23 cellular contexts compared by ENCODE assay signal in the genomic region with DNA sequence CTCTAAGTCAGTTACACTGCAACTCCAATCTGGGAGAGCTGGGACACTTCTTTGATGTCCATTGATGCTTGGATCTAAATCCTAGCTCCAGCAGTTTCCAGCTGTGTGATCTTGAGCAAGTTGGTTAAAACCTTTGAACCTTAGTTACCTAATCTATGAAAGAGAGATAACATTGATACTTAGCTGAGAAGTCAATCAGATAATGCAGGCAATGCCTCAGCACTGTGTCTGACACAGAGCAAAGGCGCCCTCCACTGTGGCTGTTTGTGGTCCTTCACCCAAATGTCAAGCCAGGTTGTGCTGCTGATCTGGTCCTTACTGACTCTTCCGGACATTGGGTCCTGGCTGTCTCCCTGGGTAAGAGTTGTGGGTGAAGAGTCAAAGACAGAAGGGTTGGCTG. TPM values are rescaled to one million over a fixed set of nuclear protein-coding genes. Genes with fewer than 3 reads are reported as not detected.
"Had no signal": no experiment of that assay in that cellular context is flagged by ENCODE, and none has a peak within 500 bp of the region (broad histone marks: within the 10 kb centered on the region; RNA-seq: fewer than 3 reads in every experiment).

No MANE protein-coding gene starts in this region.

- DNase-seq: activated CD4-positive, alpha-beta memory T cell treated with anti-CD3 and anti-CD28 coated beads for 36 hours; activated CD4-positive, alpha-beta T cell treated with anti-CD3 and anti-CD28 coated beads for 4 hours; activated CD4-positive, CD25-positive, alpha-beta regulatory T cell; activated naive CD4-positive, alpha-beta T cell treated with Interleukin-2 at 50 U/mL for 16 hours; activated naive CD8-positive, alpha-beta T cell treated with anti-CD3 and anti-CD28 coated beads, Interleukin-2, amount 50 U/mL, for 24 hours; activated T-cell treated with anti-CD3 and anti-CD28 coated beads, Interleukin-2, amount 50 U/mL, for 48 hours; cerebellar nuclear complex; heart left ventricle; lower lobe of right lung; naive thymus-derived CD4-positive, alpha-beta T cell; spleen; stimulated activated CD4-positive, alpha-beta T cell treated with anti-CD3 and anti-CD28 coated beads, Interleukin-4, amount 100 ng/mL, for 24 hours; stimulated activated naive CD8-positive, alpha-beta T cell treated with anti-CD3 and anti-CD28 coated beads, Interleukin-15, Interleukin-2, amounts not matched to agents 100 U/mL and 50 U/mL, for 24 hours; T-helper 17 cell; upper lobe of left lung had no signal

- FAIRE-seq: keratinocyte had no signal

- H3K27ac ChIP-seq: coronary artery, heart left ventricle, lower lobe of right lung, spleen, upper lobe of left lung had no signal

- H3K27ac Mint-ChIP-seq: activated CD4-positive, alpha-beta memory T cell treated with anti-CD3 and anti-CD28 coated beads for 36 hours; activated naive CD8-positive, alpha-beta T cell treated with anti-CD3 and anti-CD28 coated beads, Interleukin-2, amount 50 U/mL, for 24 hours; naive thymus-derived CD4-positive, alpha-beta T cell; T-helper 17 cell had no signal

- H3K36me3 ChIP-seq: heart left ventricle, lower lobe of right lung, spleen, upper lobe of left lung had no signal

- H3K9me3 ChIP-seq: heart left ventricle, lower lobe of right lung, spleen, upper lobe of left lung had no signal

- H3K4me1 Mint-ChIP-seq: naive thymus-derived CD4-positive, alpha-beta T cell had no signal

- ATAC-seq: activated naive CD8-positive, alpha-beta T cell treated with anti-CD3 and anti-CD28 coated beads, Interleukin-2, amount 50 U/mL, for 24 hours; heart left ventricle; lower lobe of right lung; naive thymus-derived CD4-positive, alpha-beta T cell; stimulated activated naive CD8-positive, alpha-beta T cell treated with anti-CD3 and anti-CD28 coated beads, Interleukin-15, Interleukin-2, amounts not matched to agents 100 U/mL and 50 U/mL, for 24 hours; T-helper 17 cell had no signal

- H3K27me3 ChIP-seq: upper lobe of left lung had no signal

- H3K4me3 ChIP-seq: coronary artery, heart left ventricle, lower lobe of right lung, spleen, upper lobe of left lung had no signal

- H3K4me1 ChIP-seq: heart left ventricle, lower lobe of right lung, spleen, upper lobe of left lung had no signal

- H3K9me3 Mint-ChIP-seq: activated CD4-positive, alpha-beta memory T cell treated with anti-CD3 and anti-CD28 coated beads for 36 hours; activated naive CD8-positive, alpha-beta T cell treated with anti-CD3 and anti-CD28 coated beads, Interleukin-2, amount 50 U/mL, for 24 hours; naive thymus-derived CD4-positive, alpha-beta T cell had no signal

- H3K4me3 Mint-ChIP-seq: activated CD4-positive, alpha-beta memory T cell treated with anti-CD3 and anti-CD28 coated beads for 36 hours; activated naive CD8-positive, alpha-beta T cell treated with anti-CD3 and anti-CD28 coated beads, Interleukin-2, amount 50 U/mL, for 24 hours; naive thymus-derived CD4-positive, alpha-beta T cell; T-helper 17 cell had no signal

- H3K36me3 Mint-ChIP-seq: activated CD4-positive, alpha-beta memory T cell treated with anti-CD3 and anti-CD28 coated beads for 36 hours; naive thymus-derived CD4-positive, alpha-beta T cell had no signal

RNA-seq across cellular contexts. Expression of gene DNTT, which starts 20.2 kb away (rescaled TPM):
- total RNA-seq: activated CD4-positive, alpha-beta memory T cell treated with anti-CD3 and anti-CD28 coated beads for 36 hours; epithelial cell of proximal tubule; fibroblast of villous mesenchyme; heart left ventricle; lower lobe of right lung; osteoblast; posterior vena cava; renal cortical epithelial cell; subcutaneous adipose tissue; T-helper 17 cell; upper lobe of left lung had no signal
- polyA plus RNA-seq: heart left ventricle, keratinocyte had no signal

RNA-seq across cellular contexts. Expression of gene OPALIN, which starts 34.4 kb away (rescaled TPM):
- total RNA-seq: activated CD4-positive, alpha-beta memory T cell treated with anti-CD3 and anti-CD28 coated beads for 36 hours; epithelial cell of proximal tubule; fibroblast of villous mesenchyme; lower lobe of right lung; naive thymus-derived CD4-positive, alpha-beta T cell; osteoblast; posterior vena cava; spleen; subcutaneous adipose tissue; T-helper 17 cell; upper lobe of left lung had no signal
- polyA plus RNA-seq: heart left ventricle; keratinocyte; naive thymus-derived CD4-positive, alpha-beta T cell; spleen had no signal

RNA-seq across cellular contexts. Expression of gene BLNK, which starts 53.1 kb away (rescaled TPM):
- total RNA-seq: activated CD4-positive, alpha-beta memory T cell treated with anti-CD3 and anti-CD28 coated beads for 36 hours; fibroblast of villous mesenchyme had no signal
